In the genomic region with DNA sequence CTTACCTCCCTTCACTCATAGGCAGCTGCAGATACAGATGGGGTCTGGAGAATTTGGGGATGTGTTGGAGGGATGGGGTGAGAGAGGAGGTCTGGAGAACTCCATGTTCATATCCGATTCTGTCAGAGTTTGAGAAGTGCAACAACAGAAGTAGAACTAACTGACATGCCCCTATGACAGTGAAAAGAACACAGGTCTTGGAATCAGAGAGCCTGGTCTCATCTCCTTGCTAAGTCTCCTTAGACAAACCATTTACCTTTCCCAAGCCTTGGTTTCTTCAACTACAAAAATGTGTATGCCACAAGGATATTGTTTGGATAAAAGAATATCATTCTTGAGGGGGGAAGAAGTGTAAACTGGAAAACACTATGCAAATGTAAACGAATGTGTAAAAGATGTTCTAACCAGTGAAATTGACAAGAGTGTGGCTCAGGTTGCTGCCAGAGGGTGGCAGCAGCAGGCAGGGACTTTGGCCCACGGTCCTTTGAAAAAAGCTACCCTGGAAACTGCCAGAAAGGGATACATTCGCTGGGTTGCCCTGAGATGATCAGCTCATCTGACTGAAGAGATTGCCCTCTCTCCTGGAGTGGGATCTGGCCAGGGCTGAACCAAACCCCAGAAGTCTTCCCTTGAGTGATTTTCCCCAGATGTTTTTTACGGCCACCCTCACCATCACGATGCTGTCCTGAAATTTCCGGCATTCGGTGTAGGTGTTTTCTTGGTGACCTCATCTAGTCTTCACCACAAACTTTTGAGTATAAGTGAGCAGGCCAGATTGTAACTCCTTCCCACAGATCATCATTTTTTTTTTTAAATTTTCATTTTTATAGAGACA, we compare ENCODE assay signal across 7 cellular contexts. TPM values are rescaled to one million over a fixed set of nuclear protein-coding genes. Genes with fewer than 3 reads are reported as not detected.
DNase-seq lines count a peak whose midpoint lies in the region; ATAC-seq and TF ChIP-seq lines count a peak whose summit lies in the region.

No MANE protein-coding gene starts in this region.

- POLR2A ChIA-PET in activated CD4-positive, alpha-beta T cell treated with anti-CD3 and anti-CD28 coated beads for 36 hours (lab: Charles Lee): interaction anchor here (0.5 to 4.8 kb wide), 21 partner anchors 9 to 361 kb away, joined by 3 to 482 read pairs (median 5); partner anchors contain the start of genes CD2 and TTF2

- H3K36me3 Mint-ChIP-seq in activated CD4-positive, alpha-beta T cell treated with anti-CD3 and anti-CD28 coated beads for 36 hours (ENCODE audit: low read depth): peaks cover 17% of the 10 kb centered on the region

- no peaks in the 10 kb centered on the region for H3K27me3 ChIP-seq in lower lobe of right lung (ENCODE audit: low read depth)

- H3K4me3 ChIP-seq in choroid plexus epithelial cell (ENCODE audit: low read depth, low read length) (no peak overlapping the region), lower lobe of right lung (no peak overlapping the region)

- intact Hi-C loops in activated CD4-positive, alpha-beta T cell treated with anti-CD3 and anti-CD28 coated beads for 36 hours (cut with DNase I, micrococcal nuclease): loop anchor here (1.0 to 10.0 kb wide), 14 partner anchors 80 to 388 kb away; partner anchors contain the start of genes CD101 (in 1 of the 2), CD58 (in 1 of the 2), TRIM45 (in 1 of the 2) and TTF2 (in 1 of the 2)
- intact Hi-C loops in lower lobe of right lung (cut with DNase I): loop anchor here (5.0 to 10.0 kb wide), 2 partner anchors 88 to 320 kb away; no protein-coding TSS in a partner anchor

- H3K4me1 Mint-ChIP-seq in activated CD4-positive, alpha-beta T cell treated with anti-CD3 and anti-CD28 coated beads for 36 hours: peaks cover 57% of the 10 kb centered on the region

- peaks cover 7% of the 10 kb centered on the region for H3K4me1 ChIP-seq in lower lobe of right lung

- no peaks in the 10 kb centered on the region for H3K36me3 ChIP-seq in lower lobe of right lung

- no peaks in the 10 kb centered on the region for H3K27me3 Mint-ChIP-seq in activated CD4-positive, alpha-beta T cell treated with anti-CD3 and anti-CD28 coated beads for 36 hours

- TF ChIP-seq CTCF in GM13976 (IDR thresholded peaks at IDR 0.05; ENCODE audit: borderline replicate concordance, control extremely low read depth, extremely low read depth, insufficient read depth, missing control alignments): peak; percentile 76
- peak; percentile 92 for TF ChIP-seq CTCF in choroid plexus epithelial cell (conservative IDR thresholded peaks at IDR 0.05; ENCODE audit: low read depth, low read length)
- TF ChIP-seq CTCF in lower lobe of right lung (IDR thresholded peaks at IDR 0.05): peak; percentile 73

- H3K9me3 Mint-ChIP-seq in activated CD4-positive, alpha-beta T cell treated with anti-CD3 and anti-CD28 coated beads for 36 hours (ENCODE audit: low read depth): peaks cover 13% of the 10 kb centered on the region

- CTCF ChIA-PET in activated CD4-positive, alpha-beta T cell treated with anti-CD3 and anti-CD28 coated beads for 36 hours (lab: Charles Lee): interaction anchor here (0.6 to 8.0 kb wide), 37 partner anchors 9 to 391 kb away, joined by 3 to 213 read pairs (median 5); partner anchors contain the start of genes CD2 and TTF2

- DNase-seq in GM13976 (ENCODE audit: low spot score) (peak; percentile 78), NCI-H226 (peak; percentile 5), choroid plexus epithelial cell (ENCODE audit: low read depth) (peak; percentile 75), lower lobe of right lung (no peak)
- DNase-seq in activated CD4-positive, alpha-beta T cell treated with anti-CD3 and anti-CD28 coated beads for 36 hours: peak; percentile 86
- peak; percentile 51 for DNase-seq in stimulated activated CD8-positive, alpha-beta memory T cell treated with anti-CD3 and anti-CD28 coated beads, Interleukin-15, amount 100 ng/mL, for 1 hour (ENCODE audit: low read depth)

- H3K4me3 Mint-ChIP-seq in activated CD4-positive, alpha-beta T cell treated with anti-CD3 and anti-CD28 coated beads for 36 hours: peak overlapping the region; percentile 71

- H3K9me3 ChIP-seq in lower lobe of right lung: no peaks in the 10 kb centered on the region

- H3K27ac ChIP-seq in lower lobe of right lung: no peak overlapping the region

- ATAC-seq in HG02938 (IDR thresholded peaks at IDR 0.05; ENCODE audit: unreplicated experiment): peak; percentile 42
- peak; percentile 56 for ATAC-seq in activated CD4-positive, alpha-beta T cell treated with anti-CD3 and anti-CD28 coated beads for 36 hours
- peak; percentile 53 to 78 for ATAC-seq in lower lobe of right lung

- peak overlapping the region; percentile 98 for H3K27ac Mint-ChIP-seq in activated CD4-positive, alpha-beta T cell treated with anti-CD3 and anti-CD28 coated beads for 36 hours

- in situ Hi-C loops in GM13976 (cut with MboI; ENCODE audit: low sequenced_read_pairs, unreplicated experiment): loop anchor here (10.0 kb wide), 1 partner anchor 318 kb away; no protein-coding TSS in a partner anchor

RNA-seq across cellular contexts. Expression of gene CD2, which starts 17.0 kb away (rescaled TPM):
- total RNA-seq in activated CD4-positive, alpha-beta T cell treated with anti-CD3 and anti-CD28 coated beads for 36 hours: 100 to 1,000 TPM; 287 to 291 TPM
- total RNA-seq in lower lobe of right lung: 9.8 TPM

Comparison
In these comparisons a context has a peak if more than half of its experiments do, and no peak if none do; other contexts are left out.
1. RNA of gene CD2, which starts 17.0 kb away (total RNA-seq): 287 to 291 TPM in activated CD4-positive, alpha-beta T cell treated with anti-CD3 and anti-CD28 coated beads for 36 hours; 9.8 TPM in lower lobe of right lung (single experiment); every median in the first group is over 10 times any median in the second.
2. Peak in every context shown above with its lines, with median percentiles within 50 percentile points of each other: CTCF ChIP-seq and ATAC-seq.